In genomic region chr11:60946601-60947265, GRCh38 we compare ENCODE assay signal across 14 cellular contexts. TPM values are rescaled to one million over a fixed set of nuclear protein-coding genes. Genes with fewer than 3 reads are reported as not detected.
"Had no signal": no experiment of that assay in that cellular context is flagged by ENCODE, and none has a peak within 500 bp of the region (broad histone marks: within the 10 kb centered on the region; RNA-seq: fewer than 3 reads in every experiment).

No MANE protein-coding gene starts in this region.

- H3K4me3 Mint-ChIP-seq: activated CD8-positive, alpha-beta T cell treated with anti-CD3 and anti-CD28 coated beads for 36 hours; activated naive CD8-positive, alpha-beta T cell treated with anti-CD3 and anti-CD28 coated beads, Interleukin-2, amount 10 ng/mL, durations not matched to agents 7 days and 5 days; naive thymus-derived CD4-positive, alpha-beta T cell; stimulated activated naive CD8-positive, alpha-beta T cell treated with anti-CD3 and anti-CD28 coated beads, Interleukin-15, amount 100 ng/mL, for 72 hours had no signal

- DNase-seq: activated CD8-positive, alpha-beta memory T cell treated with anti-CD3 and anti-CD28 coated beads, Interleukin-2, amount 50 U/mL, for 48 hours; activated CD8-positive, alpha-beta T cell treated with anti-CD3 and anti-CD28 coated beads for 36 hours; activated naive CD8-positive, alpha-beta T cell treated with anti-CD3 and anti-CD28 coated beads, Interleukin-2, amount 10 ng/mL, durations not matched to agents 7 days and 5 days; left cardiac atrium; lower lobe of right lung; naive thymus-derived CD4-positive, alpha-beta T cell; occipital lobe; stimulated activated CD4-positive, alpha-beta T cell treated with anti-CD3 and anti-CD28 coated beads, Interleukin-4, amount 100 ng/mL, for 24 hours; stimulated activated naive CD8-positive, alpha-beta T cell treated with anti-CD3 and anti-CD28 coated beads, Interleukin-15, amount 100 ng/mL, for 72 hours; testis; upper lobe of right lung had no signal

- ATAC-seq: activated CD8-positive, alpha-beta T cell treated with anti-CD3 and anti-CD28 coated beads for 36 hours; left cardiac atrium; lower lobe of right lung; naive thymus-derived CD4-positive, alpha-beta T cell; stimulated activated naive CD8-positive, alpha-beta T cell treated with anti-CD3 and anti-CD28 coated beads, Interleukin-15, amount 100 ng/mL, for 72 hours; upper lobe of right lung had no signal

- H3K4me3 ChIP-seq: esophagus muscularis mucosa, lower lobe of right lung, testis, upper lobe of right lung had no signal

- H3K27me3 ChIP-seq: esophagus muscularis mucosa, testis, upper lobe of right lung had no signal

- H3K9me3 ChIP-seq: esophagus muscularis mucosa, lower lobe of right lung, testis, upper lobe of right lung had no signal

- H3K9me3 Mint-ChIP-seq: activated CD8-positive, alpha-beta T cell treated with anti-CD3 and anti-CD28 coated beads for 36 hours; activated naive CD8-positive, alpha-beta T cell treated with anti-CD3 and anti-CD28 coated beads, Interleukin-2, amount 10 ng/mL, durations not matched to agents 7 days and 5 days; naive thymus-derived CD4-positive, alpha-beta T cell; stimulated activated naive CD8-positive, alpha-beta T cell treated with anti-CD3 and anti-CD28 coated beads, Interleukin-15, amount 100 ng/mL, for 72 hours had no signal

- H3K27ac Mint-ChIP-seq: activated CD8-positive, alpha-beta T cell treated with anti-CD3 and anti-CD28 coated beads for 36 hours; activated naive CD8-positive, alpha-beta T cell treated with anti-CD3 and anti-CD28 coated beads, Interleukin-2, amount 10 ng/mL, durations not matched to agents 7 days and 5 days; naive thymus-derived CD4-positive, alpha-beta T cell; stimulated activated naive CD8-positive, alpha-beta T cell treated with anti-CD3 and anti-CD28 coated beads, Interleukin-15, amount 100 ng/mL, for 72 hours had no signal

- H3K27ac ChIP-seq: esophagus muscularis mucosa, lower lobe of right lung, testis, upper lobe of right lung, VCaP had no signal

- H3K27me3 Mint-ChIP-seq: stimulated activated naive CD8-positive, alpha-beta T cell treated with anti-CD3 and anti-CD28 coated beads, Interleukin-15, amount 100 ng/mL, for 72 hours had no signal

RNA-seq across cellular contexts. Expression of gene TMEM132A, which starts 22.5 kb away (rescaled TPM):
- polyA plus RNA-seq: naive thymus-derived CD4-positive, alpha-beta T cell had no signal

RNA-seq across cellular contexts. Expression of gene CD6, which starts 24.7 kb away (rescaled TPM):
- total RNA-seq: bronchial epithelial cell had no signal
